Comparison of ENCODE assay signal across 20 cellular contexts in the genomic region with DNA sequence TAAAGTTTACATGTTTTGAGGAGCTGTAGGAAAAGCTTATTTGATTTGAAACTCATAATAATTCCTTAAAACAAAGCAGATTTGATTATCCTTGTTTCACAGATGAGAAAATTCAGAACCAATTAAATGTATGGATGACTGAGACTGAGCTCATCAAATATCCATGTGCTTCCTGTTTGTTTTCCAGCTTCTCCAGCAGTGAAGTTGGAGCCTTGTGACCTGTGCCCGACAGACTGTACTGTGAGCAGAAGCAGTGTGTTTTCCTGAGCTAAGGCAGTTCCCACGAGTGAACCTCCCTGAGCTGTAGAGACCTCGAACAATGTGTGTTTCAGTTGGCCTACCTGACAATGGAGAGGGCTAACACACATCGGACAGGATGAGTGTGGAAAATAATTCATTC.
"Had no signal": no experiment of that assay in that cellular context is flagged by ENCODE, and none has a peak within 500 bp of the region (broad histone marks: within the 10 kb centered on the region; RNA-seq: fewer than 3 reads in every experiment).

No MANE protein-coding gene starts in this region.

- H3K4me3 ChIP-seq: ascending aorta, lung, smooth muscle cell, tibial artery had no signal

- H3K27ac ChIP-seq: ascending aorta, neutrophil, tibial artery, WERI-Rb-1 had no signal

- H3K4me2 ChIP-seq: smooth muscle cell had no signal

- ATAC-seq: activated CD4-positive, alpha-beta T cell treated with anti-CD3 and anti-CD28 coated beads for 36 hours; activated CD8-positive, alpha-beta T cell treated with anti-CD3 and anti-CD28 coated beads for 36 hours; right cardiac atrium; stimulated activated memory B cell treated with anti-CD40 and anti-IgM and Interleukin-4, amounts not matched to agents 10 μg/mL and 1 μg/mL and 100 μg/mL, for 72 hours had no signal

- H3K27me3 ChIP-seq: ascending aorta, neutrophil, tibial artery had no signal

- H3K4me1 ChIP-seq: ascending aorta, tibial artery had no signal

- DNase-seq: activated CD4-positive, alpha-beta T cell treated with anti-CD3 and anti-CD28 coated beads for 36 hours; activated CD8-positive, alpha-beta memory T cell treated with anti-CD3 and anti-CD28 coated beads, Interleukin-2, amount 50 U/mL, for 4 hours; activated CD8-positive, alpha-beta T cell treated with anti-CD3 and anti-CD28 coated beads for 36 hours; caudate nucleus; cortex of kidney; effector CD8-positive, alpha-beta T cell; erythroblast; hypothalamus; naive B cell; posterior cingulate gyrus; right cardiac atrium; stimulated activated CD4-positive, alpha-beta T cell treated with anti-CD3 and anti-CD28 coated beads, Interleukin-1b, Interleukin-23, amount 100 ng/mL, for 48 hours; T1000; tibial artery; WERI-Rb-1 had no signal

- H3K9me3 ChIP-seq: ascending aorta, neutrophil, tibial artery had no signal

- H3K36me3 ChIP-seq: ascending aorta, neutrophil, tibial artery, WERI-Rb-1 had no signal
